ENCODE assay signal across 11 cellular contexts in genomic region chr5:176744584-176744965, GRCh38.
DNase-seq lines count a peak whose midpoint lies in the region; ATAC-seq, FAIRE-seq and TF ChIP-seq lines count a peak whose summit lies in the region.
"Had no signal": no experiment of that assay in that cellular context is flagged by ENCODE, and none has a peak within 500 bp of the region (broad histone marks: within the 10 kb centered on the region; RNA-seq: fewer than 3 reads in every experiment).

No MANE protein-coding gene starts in this region.

- no peaks in the 10 kb centered on the region for H3K36me3 Mint-ChIP-seq in neural crest cell (ENCODE audit: low read depth)

- no peak overlapping the region for H3K9ac ChIP-seq in HUES64 (ENCODE audit: low read depth, low read length)

- H3K4me3 ChIP-seq in HUES64 (ENCODE audit: low read length): no peak overlapping the region; the same call in 1 of the 2 replicates
- H3K4me3 ChIP-seq in bronchial epithelial cell (ENCODE audit: low read depth, low read length): no peak overlapping the region
- no peak overlapping the region for H3K4me3 ChIP-seq in lower leg skin (ENCODE audit: low read depth, poor library complexity, severe bottlenecking)

- peak overlapping the region; percentile 10; the same call in 1 of the 2 replicates for H3K27ac ChIP-seq in HUES64 (ENCODE audit: low read depth, low read length)
- H3K27ac ChIP-seq: epithelial cell of prostate had no signal

- peaks cover 28% of the 10 kb centered on the region for H3K4me1 Mint-ChIP-seq in neural crest cell

- H3K4me3 Mint-ChIP-seq in neural crest cell: no peak overlapping the region

- H3K9me3 Mint-ChIP-seq in neural crest cell: no peaks in the 10 kb centered on the region

- no peak for TF ChIP-seq POLR2A in lower leg skin (IDR thresholded peaks at IDR 0.05)

- no peak overlapping the region for H3K27ac Mint-ChIP-seq in neural crest cell (ENCODE audit: unreplicated experiment)

- FAIRE-seq in bronchial epithelial cell (lab: Jason Lieb, UNC): no peak

- 55% methylated on average over 8 of the region's 8 CpGs for WGBS in HUES64
- WGBS in lower leg skin, 2 donors: 62 to 72% methylated on average over 8 of the region's 8 CpGs

- H3K36me3 ChIP-seq in HUES64 (ENCODE audit: insufficient read depth, low read length) (no peaks in the 10 kb centered on the region), bronchial epithelial cell (ENCODE audit: control insufficient read depth, insufficient read depth, low read length) (no peaks in the 10 kb centered on the region)

- peaks cover 47% of the 10 kb centered on the region for H3K27me3 ChIP-seq in HUES64 (ENCODE audit: insufficient read depth, low read length)
- peaks cover 34% of the 10 kb centered on the region for H3K27me3 ChIP-seq in bronchial epithelial cell (ENCODE audit: control insufficient read depth, insufficient read depth, low read length)

- peak; percentile 17 for DNase-seq in ELR (ENCODE audit: low read depth)
- no peak for DNase-seq in bronchial epithelial cell (ENCODE audit: low read depth)
- DNase-seq in neural crest cell (ENCODE audit: low read depth, low spot score): no peak
- no peak for DNase-seq in activated naive CD4-positive, alpha-beta T cell treated with anti-CD3 and anti-CD28 coated beads, Interleukin-2, amount 50 U/mL, for 16 hours
- no peak for DNase-seq in lower leg skin (ENCODE audit: low spot score in 2 of 2)
- DNase-seq: stimulated activated CD4-positive, alpha-beta T cell treated with anti-CD3 and anti-CD28 coated beads, Interleukin-4, amount 100 ng/mL, for 24 hours; T-helper 9 cell had no signal

- no peaks in the 10 kb centered on the region for H3K9me3 ChIP-seq in HUES64 (ENCODE audit: insufficient read depth, low read depth, low read length)

- intact Hi-C loops in lower leg skin (cut with DNase I; ENCODE audit: low total_unique reads): no loop called here

- ATAC-seq in HG03039 (IDR thresholded peaks at IDR 0.05; ENCODE audit: unreplicated experiment) (no peak), GM18498 (IDR thresholded peaks at IDR 0.05; ENCODE audit: unreplicated experiment) (no peak)

- TF ChIP-seq CTCF in bronchial epithelial cell (IDR thresholded peaks at IDR 0.05; ENCODE audit: insufficient read depth, low read length, severe bottlenecking) (peak; percentile 8), neural crest cell (conservative IDR thresholded peaks at IDR 0.05) (peak; percentile 50), lower leg skin (IDR thresholded peaks at IDR 0.05) (no peak)

- H3K4me1 ChIP-seq in HUES64 (ENCODE audit: insufficient read depth, low read length): peaks cover 33% of the 10 kb centered on the region

- H3K27me3 Mint-ChIP-seq in neural crest cell (ENCODE audit: low read depth): peaks cover 69% of the 10 kb centered on the region

Comparison
In these comparisons a context has a peak if more than half of its experiments do, and no peak if none do; other contexts are left out.
1. CTCF ChIP-seq: peak in bronchial epithelial cell (single experiment) and neural crest cell (single experiment); none in lower leg skin (0 of 3).